Comparison of ENCODE assay signal across 8 cellular contexts in the genomic region with DNA sequence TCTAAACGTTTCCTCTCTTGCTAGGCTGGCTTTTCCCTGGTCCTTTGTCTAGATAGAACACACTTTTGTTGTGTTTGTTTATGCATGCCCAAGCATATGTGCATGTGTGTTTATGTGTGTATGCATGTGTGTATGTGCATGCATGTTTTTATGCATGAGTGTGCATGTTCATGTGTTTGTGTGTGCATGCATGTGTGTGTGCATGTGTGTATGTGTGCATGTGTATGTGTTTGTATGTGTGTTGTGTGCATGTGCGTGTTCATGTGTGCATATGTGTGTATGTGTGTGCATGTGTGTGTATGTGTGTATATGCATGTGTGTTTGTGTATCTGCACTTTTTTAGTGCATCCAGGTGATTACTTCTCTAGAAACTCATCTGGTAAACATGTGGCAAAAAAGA.
"Had no signal": no experiment of that assay in that cellular context is flagged by ENCODE, and none has a peak within 500 bp of the region (broad histone marks: within the 10 kb centered on the region; RNA-seq: fewer than 3 reads in every experiment).

No MANE protein-coding gene starts in this region.

- DNase-seq: GM23248, GOT3, H9, HCEC 1CT, IMR-90, KG1 had no signal

- H3K9ac ChIP-seq: GM23248 had no signal

- H3K4me3 ChIP-seq: GM23248, K562 had no signal

- H2AFZ ChIP-seq: GM23248 had no signal

- FAIRE-seq: H54, K562 had no signal

- H3K27ac ChIP-seq: GM23248 had no signal
